In the genomic region with DNA sequence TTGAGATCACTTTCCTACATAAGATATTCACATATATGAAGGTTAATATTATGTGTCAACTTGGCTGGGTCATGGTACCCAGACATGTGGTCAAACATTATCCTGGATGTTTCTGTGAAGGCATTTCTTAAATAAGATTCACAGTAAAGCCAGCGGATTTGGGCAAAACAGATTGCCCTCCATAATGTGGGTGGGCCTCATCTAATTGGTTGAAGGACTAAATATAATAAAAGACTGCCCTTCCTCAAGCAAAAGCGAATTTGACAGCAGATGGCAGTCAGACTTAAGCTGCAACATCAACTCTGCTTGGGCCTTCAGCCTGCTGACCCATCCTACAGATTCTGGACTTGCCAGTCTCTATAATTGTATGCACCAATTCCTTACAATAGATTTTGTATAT, we compare ENCODE assay signal across 21 cellular contexts.
"Had no signal": no experiment of that assay in that cellular context is flagged by ENCODE, and none has a peak within 500 bp of the region (broad histone marks: within the 10 kb centered on the region; RNA-seq: fewer than 3 reads in every experiment).

No MANE protein-coding gene starts in this region.

- H3K27me3 Mint-ChIP-seq: activated naive CD8-positive, alpha-beta T cell treated with anti-CD3 and anti-CD28 coated beads for 36 hours; activated T-helper 17 cell treated with anti-CD3 and anti-CD28 coated beads, Interleukin-2, amount 50 U/mL, for 72 hours; progenitor cell of endocrine pancreas; stimulated activated naive CD8-positive, alpha-beta T cell treated with anti-CD3 and anti-CD28 coated beads, Interleukin-15, Interleukin-2, amounts not matched to agents 100 ng/mL and 50 ng/mL, for 24 hours; T-cell had no signal

- H3K27ac ChIP-seq: coronary artery, thyroid gland had no signal

- H3K4me3 Mint-ChIP-seq: activated naive CD8-positive, alpha-beta T cell treated with anti-CD3 and anti-CD28 coated beads for 36 hours; activated T-helper 17 cell treated with anti-CD3 and anti-CD28 coated beads, Interleukin-2, amount 50 U/mL, for 72 hours; memory B cell; naive thymus-derived CD4-positive, alpha-beta T cell; stimulated activated naive CD8-positive, alpha-beta T cell treated with anti-CD3 and anti-CD28 coated beads, Interleukin-15, Interleukin-2, amounts not matched to agents 100 ng/mL and 50 ng/mL, for 24 hours; T-cell; T-helper 2 cell treated with Interferon-gamma antibody and Interleukin-4, amounts not matched to agents 5 μg/mL and 100 μg/mL, for 36 hours; WTC11 had no signal

- H3K27ac Mint-ChIP-seq: activated naive CD8-positive, alpha-beta T cell treated with anti-CD3 and anti-CD28 coated beads for 36 hours; activated T-helper 17 cell treated with anti-CD3 and anti-CD28 coated beads, Interleukin-2, amount 50 U/mL, for 72 hours; memory B cell; stimulated activated naive CD8-positive, alpha-beta T cell treated with anti-CD3 and anti-CD28 coated beads, Interleukin-15, Interleukin-2, amounts not matched to agents 100 ng/mL and 50 ng/mL, for 24 hours; T-cell; T-helper 2 cell treated with Interferon-gamma antibody and Interleukin-4, amounts not matched to agents 5 μg/mL and 100 μg/mL, for 36 hours had no signal

- DNase-seq: activated naive CD4-positive, alpha-beta T cell; activated naive CD8-positive, alpha-beta T cell treated with anti-CD3 and anti-CD28 coated beads for 36 hours; activated T-cell treated with anti-CD3 and anti-CD28 coated beads, Interleukin-2, amount 50 U/mL, for 1 hour; heart left ventricle; left colon; mucosa of descending colon; naive thymus-derived CD4-positive, alpha-beta T cell; stimulated activated CD4-positive, alpha-beta T cell treated with anti-CD3 and anti-CD28 coated beads, Interleukin-12 subunit alpha, Interleukin-12 subunit beta, amount 100 ng/mL, for 4 hours; substantia nigra; T-cell had no signal

- H3K4me1 Mint-ChIP-seq: activated naive CD8-positive, alpha-beta T cell treated with anti-CD3 and anti-CD28 coated beads for 36 hours; activated T-helper 17 cell treated with anti-CD3 and anti-CD28 coated beads, Interleukin-2, amount 50 U/mL, for 72 hours; memory B cell; T-cell had no signal

- H3K36me3 Mint-ChIP-seq: activated naive CD8-positive, alpha-beta T cell treated with anti-CD3 and anti-CD28 coated beads for 36 hours; memory B cell; T-cell; WTC11 had no signal

- H3K27me3 ChIP-seq: esophagus muscularis mucosa, gastroesophageal sphincter, heart left ventricle, right atrium auricular region, thyroid gland had no signal

- H3K36me3 ChIP-seq: esophagus muscularis mucosa, gastroesophageal sphincter, heart left ventricle, right atrium auricular region, thyroid gland had no signal

- H3K9me3 Mint-ChIP-seq: activated naive CD8-positive, alpha-beta T cell treated with anti-CD3 and anti-CD28 coated beads for 36 hours; activated T-helper 17 cell treated with anti-CD3 and anti-CD28 coated beads, Interleukin-2, amount 50 U/mL, for 72 hours; memory B cell; stimulated activated naive CD8-positive, alpha-beta T cell treated with anti-CD3 and anti-CD28 coated beads, Interleukin-15, Interleukin-2, amounts not matched to agents 100 ng/mL and 50 ng/mL, for 24 hours; T-cell; T-helper 2 cell treated with Interferon-gamma antibody and Interleukin-4, amounts not matched to agents 5 μg/mL and 100 μg/mL, for 36 hours; WTC11 had no signal

- H3K4me3 ChIP-seq: coronary artery, esophagus muscularis mucosa, gastroesophageal sphincter, heart left ventricle, mucosa of descending colon, right atrium auricular region, thyroid gland had no signal

- H3K9me3 ChIP-seq: esophagus muscularis mucosa, gastroesophageal sphincter, heart left ventricle, mucosa of descending colon, right atrium auricular region, thyroid gland had no signal
